In the genomic region with DNA sequence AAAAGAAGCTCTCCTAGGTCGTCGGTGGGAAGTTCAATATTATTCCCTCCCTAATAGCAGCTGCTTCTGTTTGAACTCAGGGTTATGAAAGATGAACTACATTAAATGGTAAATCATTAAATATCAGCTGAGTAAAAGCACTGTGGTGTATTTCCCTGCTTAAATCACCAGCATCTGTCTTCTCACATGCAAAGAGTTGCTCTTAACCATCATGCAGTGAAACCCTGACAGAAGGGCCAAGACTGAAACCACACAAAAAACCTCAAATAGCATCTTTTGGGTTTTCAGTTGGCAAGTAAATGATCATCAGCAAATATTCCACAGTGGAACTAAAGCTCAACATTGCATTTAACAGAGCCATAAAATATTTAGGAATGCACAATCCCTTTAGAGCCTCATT, we compare ENCODE assay signal across 19 cellular contexts.
DNase-seq lines count a peak whose midpoint lies in the region; ATAC-seq and TF ChIP-seq lines count a peak whose summit lies in the region.
"Had no signal": no experiment of that assay in that cellular context is flagged by ENCODE, and none has a peak within 500 bp of the region (broad histone marks: within the 10 kb centered on the region; RNA-seq: fewer than 3 reads in every experiment).

No MANE protein-coding gene starts in this region.

- no peak overlapping the region for H3K9ac ChIP-seq in trophoblast cell (ENCODE audit: low read length)

- H3K27me3 ChIP-seq in trophoblast cell (ENCODE audit: insufficient read depth, low read length), result no peaks in the 10 kb centered on the region
- no peaks in the 10 kb centered on the region for H3K27me3 ChIP-seq in left lung
- no peaks in the 10 kb centered on the region for H3K27me3 ChIP-seq in brain microvascular endothelial cell (replicated peaks)
- H3K27me3 ChIP-seq: neutrophil, tibial artery had no signal

- TF ChIP-seq CTCF in left lung (IDR thresholded peaks at IDR 0.05) (no peak), brain microvascular endothelial cell (IDR thresholded peaks at IDR 0.05; ENCODE audit: low read depth, low read length, missing control alignments) (no peak)

- H3K27me3 Mint-ChIP-seq in activated T-cell treated with anti-CD3 and anti-CD28 coated beads, Interleukin-2, amount 50 U/mL, for 24 hours, result no peaks in the 10 kb centered on the region
- H3K27me3 Mint-ChIP-seq: activated naive CD4-positive, alpha-beta T cell treated with anti-CD3 and anti-CD28 coated beads, Interleukin-2, amount 50 U/mL, for 24 hours had no signal

- no CpG with 5 or more reads among the region's 2 CpGs for WGBS in trophoblast cell (ENCODE audit: extremely low coverage, insufficient coverage, insufficient read length)

- H3K27ac Mint-ChIP-seq in activated T-cell treated with anti-CD3 and anti-CD28 coated beads, Interleukin-2, amount 50 U/mL, for 24 hours, result no peak overlapping the region
- H3K27ac Mint-ChIP-seq: activated naive CD4-positive, alpha-beta T cell treated with anti-CD3 and anti-CD28 coated beads, Interleukin-2, amount 50 U/mL, for 24 hours had no signal

- peak overlapping the region; percentile 23 for H2AK5ac ChIP-seq in trophoblast cell (ENCODE audit: low read length)

- no peak overlapping the region for H3K4me3 Mint-ChIP-seq in activated T-cell treated with anti-CD3 and anti-CD28 coated beads, Interleukin-2, amount 50 U/mL, for 24 hours
- H3K4me3 Mint-ChIP-seq: activated naive CD4-positive, alpha-beta T cell treated with anti-CD3 and anti-CD28 coated beads, Interleukin-2, amount 50 U/mL, for 24 hours had no signal

- peaks cover 7% of the 10 kb centered on the region for H3K79me1 ChIP-seq in trophoblast cell (ENCODE audit: low read length)

- H4K91ac ChIP-seq in trophoblast cell (ENCODE audit: low read depth, low read length), result no peak overlapping the region

- no peaks in the 10 kb centered on the region for H3K4me1 Mint-ChIP-seq in activated T-cell treated with anti-CD3 and anti-CD28 coated beads, Interleukin-2, amount 50 U/mL, for 24 hours (ENCODE audit: low read depth)
- H3K4me1 Mint-ChIP-seq: activated naive CD4-positive, alpha-beta T cell treated with anti-CD3 and anti-CD28 coated beads, Interleukin-2, amount 50 U/mL, for 24 hours had no signal

- H3K36me3 ChIP-seq in trophoblast cell (ENCODE audit: control insufficient read depth in 1 of 2, insufficient read depth in 2 of 2, low read length in 2 of 2) (no peaks in the 10 kb centered on the region), left lung (no peaks in the 10 kb centered on the region), brain microvascular endothelial cell (replicated peaks) (no peaks in the 10 kb centered on the region)
- H3K36me3 ChIP-seq: neutrophil, tibial artery had no signal

- DNase-seq in trophoblast cell (no peak), left lung (no peak), brain microvascular endothelial cell (no peak), ureter (ENCODE audit: low spot score) (no peak)
- DNase-seq in activated T-cell treated with anti-CD3 and anti-CD28 coated beads, Interleukin-2, amount 50 U/mL, for 24 hours, result no peak
- DNase-seq: GOT3, hypothalamus, left ventricle myocardium superior, NCI-H1436 treated with DMSO at 0.1 percent for 48 hours, NCI-H69, Right ventricle myocardium superior, small intestine, tibial artery had no signal

- H3K79me2 ChIP-seq in trophoblast cell (ENCODE audit: control insufficient read depth, insufficient read depth, low read length, poor library complexity), result no peaks in the 10 kb centered on the region

- no peak overlapping the region for H3K14ac ChIP-seq in trophoblast cell (ENCODE audit: low read length)

- intact Hi-C loops in left lung (cut with DNase I), result no loop called here

- H3K9me3 ChIP-seq in trophoblast cell (ENCODE audit: insufficient read depth, low read depth, low read length), result no peaks in the 10 kb centered on the region
- H3K9me3 ChIP-seq in left lung, result no peaks in the 10 kb centered on the region
- H3K9me3 ChIP-seq: neutrophil, tibial artery had no signal

- no peak overlapping the region for H3K18ac ChIP-seq in trophoblast cell (ENCODE audit: low read length)

- H3K9me3 Mint-ChIP-seq in activated T-cell treated with anti-CD3 and anti-CD28 coated beads, Interleukin-2, amount 50 U/mL, for 24 hours, result no peaks in the 10 kb centered on the region
- H3K9me3 Mint-ChIP-seq: activated naive CD4-positive, alpha-beta T cell treated with anti-CD3 and anti-CD28 coated beads, Interleukin-2, amount 50 U/mL, for 24 hours had no signal

- H3K36me3 Mint-ChIP-seq in activated T-cell treated with anti-CD3 and anti-CD28 coated beads, Interleukin-2, amount 50 U/mL, for 24 hours (ENCODE audit: low read depth), result no peaks in the 10 kb centered on the region
- H3K36me3 Mint-ChIP-seq: activated naive CD4-positive, alpha-beta T cell treated with anti-CD3 and anti-CD28 coated beads, Interleukin-2, amount 50 U/mL, for 24 hours had no signal

- H2BK120ac ChIP-seq in trophoblast cell (ENCODE audit: insufficient read depth, low read length, poor library complexity), result no peak overlapping the region

- no peak overlapping the region for H3K4me3 ChIP-seq in trophoblast cell (ENCODE audit: low read depth, low read length)
- H3K4me3 ChIP-seq in left lung, result no peak overlapping the region
- H3K4me3 ChIP-seq in brain microvascular endothelial cell (ENCODE audit: low read depth, low read length), result no peak overlapping the region
- H3K4me3 ChIP-seq: tibial artery had no signal

- H3K23ac ChIP-seq in trophoblast cell (ENCODE audit: low read length), result no peak overlapping the region

- H4K12ac ChIP-seq in trophoblast cell (ENCODE audit: low read depth, low read length), result no peak overlapping the region

- ATAC-seq in GM19328 (IDR thresholded peaks at IDR 0.05; ENCODE audit: unreplicated experiment) (peak; percentile 81), HG02588 (IDR thresholded peaks at IDR 0.05; ENCODE audit: unreplicated experiment) (peak; percentile 81), HG03196 (IDR thresholded peaks at IDR 0.05; ENCODE audit: unreplicated experiment) (peak; percentile 97), left lung (no peak)
- ATAC-seq: left ventricle myocardium superior had no signal

- in situ Hi-C loops in brain microvascular endothelial cell (cut with HindIII; ENCODE audit: low pct_ligation_motif_present, low sequenced_read_pairs), result no loop called here

- H3K4me1 ChIP-seq in trophoblast cell (ENCODE audit: control insufficient read depth in 1 of 2, insufficient read depth in 2 of 2, low read length in 2 of 2), result no peaks in the 10 kb centered on the region
- H3K4me1 ChIP-seq in left lung, result no peaks in the 10 kb centered on the region
- H3K4me1 ChIP-seq: tibial artery had no signal

- H3K4me2 ChIP-seq in trophoblast cell (ENCODE audit: low read length), result no peak overlapping the region

- H2BK5ac ChIP-seq in trophoblast cell (ENCODE audit: low read depth, low read length, poor library complexity), result no peak overlapping the region

- H3K27ac ChIP-seq in trophoblast cell (ENCODE audit: low read depth, low read length) (no peak overlapping the region), left lung (no peak overlapping the region), brain microvascular endothelial cell (no peak overlapping the region)
- H3K27ac ChIP-seq: epithelial cell of prostate, neutrophil, tibial artery had no signal

- H2AFZ ChIP-seq in trophoblast cell (ENCODE audit: insufficient read depth, low read length, poor library complexity), result no peak overlapping the region

- H3K4ac ChIP-seq in trophoblast cell (ENCODE audit: low read depth, low read length), result no peak overlapping the region

- no peak overlapping the region for H2BK12ac ChIP-seq in trophoblast cell (ENCODE audit: low read length)

- H4K8ac ChIP-seq in trophoblast cell (ENCODE audit: low read depth, low read length), result no peak overlapping the region
